Comparison of ENCODE assay signal across 8 cellular contexts in the genomic region with DNA sequence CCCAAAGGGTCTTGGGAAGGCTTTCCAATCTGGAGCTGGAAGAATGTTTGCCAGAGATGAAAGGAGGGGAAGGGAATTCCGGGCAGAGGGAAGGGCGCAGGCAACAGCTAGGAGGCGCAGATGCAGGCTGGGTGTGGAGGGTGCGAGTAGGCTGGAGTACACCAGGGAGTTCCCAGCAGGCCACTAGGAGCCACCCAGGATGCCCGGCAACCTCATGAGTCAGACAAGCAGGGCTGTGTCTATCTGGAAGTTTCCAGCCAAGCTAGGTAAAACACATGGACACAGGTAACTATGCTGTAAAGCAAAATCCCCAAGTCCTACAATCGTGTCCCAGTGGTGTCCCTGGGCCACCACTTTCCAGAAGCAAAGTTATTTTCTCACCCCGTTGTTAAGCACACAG. TPM values are rescaled to one million over a fixed set of nuclear protein-coding genes. Genes with fewer than 3 reads are reported as not detected.
DNase-seq lines count a peak whose midpoint lies in the region; ATAC-seq and TF ChIP-seq lines count a peak whose summit lies in the region.

No MANE protein-coding gene starts in this region.

- no peaks in the 10 kb centered on the region for H3K9me3 Mint-ChIP-seq in progenitor cell of endocrine pancreas (ENCODE audit: low read depth)

- no peak overlapping the region for H2AFZ ChIP-seq in PC-9

- no peak overlapping the region; the same call in 1 of the 2 replicates for H3K4me3 ChIP-seq in PC-9

- H3K27me3 ChIP-seq in PC-9 (ENCODE audit: insufficient read depth, low read depth): no peaks in the 10 kb centered on the region

- H3K4me2 ChIP-seq in PC-9: peak overlapping the region; percentile 36; the same call in 1 of the 2 replicates

- no peaks in the 10 kb centered on the region for H3K36me3 ChIP-seq in PC-9 (ENCODE audit: low read depth)

- no peaks in the 10 kb centered on the region for H3K4me1 Mint-ChIP-seq in progenitor cell of endocrine pancreas (ENCODE audit: low read depth)

- DNase-seq in DMS53 (lab: John Stamatoyannopoulos, UW) (peak; percentile 82), PC-9 (peak; percentile 42 to 44), epithelial cell of prostate (ENCODE audit: low read depth, low spot score) (peak; percentile 55), progenitor cell of endocrine pancreas (ENCODE audit: low spot score, unreplicated experiment) (no peak), COLO829 (ENCODE audit: low spot score) (no peak)
- no peak for DNase-seq in central memory CD4-positive, alpha-beta T cell

- H3K27ac Mint-ChIP-seq in progenitor cell of endocrine pancreas: no peak overlapping the region

- H3K27ac ChIP-seq in PC-9: no peak overlapping the region
- H3K27ac ChIP-seq in epithelial cell of prostate: peak overlapping the region; percentile 81

- peaks cover 13% of the 10 kb centered on the region; the same call in 1 of the 2 replicates for H3F3A ChIP-seq in PC-9 (ENCODE audit: insufficient read depth, low read depth)

- intact Hi-C loops in PC-9 (cut with micrococcal nuclease; ENCODE audit: unreplicated experiment): no loop called here

- no TSS peak for BruUV-seq in PC-9 (replicated peaks; lab: Mats Ljungman, UMichigan)

- H3K9me2 ChIP-seq in PC-9 (ENCODE audit: insufficient read depth): no peaks in the 10 kb centered on the region

- H3K9me3 ChIP-seq in PC-9 (ENCODE audit: insufficient read depth, low read depth): no peaks in the 10 kb centered on the region

- no peak for ATAC-seq in HG02642 (IDR thresholded peaks at IDR 0.05; ENCODE audit: poor library complexity, unreplicated experiment)
- ATAC-seq in HG02623 (IDR thresholded peaks at IDR 0.05; ENCODE audit: unreplicated experiment): no peak

- POLR2A ChIA-PET in PC-9 (lab: Charles Lee; ENCODE audit: unreplicated experiment): no interaction called here

- no peaks in the 10 kb centered on the region for H3K36me3 Mint-ChIP-seq in progenitor cell of endocrine pancreas (ENCODE audit: insufficient read depth)

- no peaks in the 10 kb centered on the region for H4K20me1 ChIP-seq in PC-9 (ENCODE audit: insufficient read depth)

- H3K79me2 ChIP-seq in PC-9 (ENCODE audit: low read depth): no peaks in the 10 kb centered on the region

- H3K4me1 ChIP-seq in PC-9 (replicated peaks; ENCODE audit: insufficient read depth): peaks cover 35% of the 10 kb centered on the region

- H3K27me3 Mint-ChIP-seq in progenitor cell of endocrine pancreas: peaks cover 68% of the 10 kb centered on the region

- H3K4me3 Mint-ChIP-seq in progenitor cell of endocrine pancreas (ENCODE audit: low read depth): peak overlapping the region; percentile 69

- TF ChIP-seq CTCF in PC-9 (conservative IDR thresholded peaks at IDR 0.05) (no peak), progenitor cell of endocrine pancreas (IDR thresholded peaks at IDR 0.05; ENCODE audit: unreplicated experiment) (no peak)

- CTCF ChIA-PET in PC-9 (lab: Charles Lee): interaction anchor here (0.6 kb wide), 1 partner anchor 26 kb away, joined by 4 read pairs; no protein-coding TSS in a partner anchor

RNA-seq across cellular contexts. Expression of a gene that starts 1.0 kb away (rescaled TPM):
- total RNA-seq in PC-9 (2021) (32.5 and 36.9 TPM in 2 replicates), progenitor cell of endocrine pancreas (10.5 and 12.0 TPM in 2 replicates)

RNA-seq across cellular contexts. Expression of a gene that starts 21.6 kb away (rescaled TPM):
- total RNA-seq in PC-9 (2021) (not detected in 2 replicates), progenitor cell of endocrine pancreas (not detected in 2 replicates)

Comparison
In these comparisons a context has a peak if more than half of its experiments do, and no peak if none do; other contexts are left out.
1. DNase-seq: peak in DMS53 (single experiment), PC-9 (2 of 2) and epithelial cell of prostate (single experiment); none in progenitor cell of endocrine pancreas (single experiment), COLO829 (single experiment) and central memory CD4-positive, alpha-beta T cell (single experiment).